ENCODE assay signal across 20 cellular contexts in genomic region chr4:104616401-104616820, GRCh38.
DNase-seq lines count a peak whose midpoint lies in the region; ATAC-seq, FAIRE-seq and TF ChIP-seq lines count a peak whose summit lies in the region.
"Had no signal": no experiment of that assay in that cellular context is flagged by ENCODE, and none has a peak within 500 bp of the region (broad histone marks: within the 10 kb centered on the region; RNA-seq: fewer than 3 reads in every experiment).

No MANE protein-coding gene starts in this region.

- H3K27ac ChIP-seq in adrenal gland, result no peak overlapping the region
- peak overlapping the region in 2 of 4 donors; percentile 56 to 62 for H3K27ac ChIP-seq in gastroesophageal sphincter
- H3K27ac ChIP-seq in kidney (ENCODE audit: low read depth in 2 of 2, low read length in 2 of 2), result no peak overlapping the region
- H3K27ac ChIP-seq in colonic mucosa, result no peak overlapping the region
- H3K27ac ChIP-seq: body of pancreas, esophagus squamous epithelium, pancreas, WERI-Rb-1 had no signal

- H3K9ac ChIP-seq in kidney (ENCODE audit: low read length in 2 of 2) (no peak overlapping the region), colonic mucosa (ENCODE audit: low read depth in 2 of 2, low read length in 2 of 2) (no peak overlapping the region)

- no peak for TF ChIP-seq EP300 in gastroesophageal sphincter (IDR thresholded peaks at IDR 0.05)

- intact Hi-C loops in adrenal gland (cut with DNase I) (no loop called here), kidney (cut with DNase I) (no loop called here), sciatic nerve (cut with DNase I) (no loop called here), colonic mucosa (cut with DNase I) (no loop called here)

- H3K4me1 ChIP-seq in adrenal gland (replicated peaks in 1 of 2), result no peaks in the 10 kb centered on the region
- H3K4me1 ChIP-seq in gastroesophageal sphincter, result peaks cover 0 to 17% (median 0%) of the 10 kb centered on the region in 3 donors
- H3K4me1 ChIP-seq in kidney (ENCODE audit: control insufficient read depth in 1 of 2, insufficient read depth in 1 of 2, low read depth in 1 of 2, low read length in 2 of 2), result no peaks in the 10 kb centered on the region
- H3K4me1 ChIP-seq in colonic mucosa, result no peaks in the 10 kb centered on the region
- H3K4me1 ChIP-seq: body of pancreas, esophagus squamous epithelium, pancreas had no signal

- WGBS in adrenal gland, 4 donors, result 44 to 70% (median 50%) methylated on average over 5 to 6 of the region's 6 CpGs
- 28 to 34% methylated on average over 5 to 6 of the region's 6 CpGs for WGBS in gastroesophageal sphincter (ENCODE audit: low coverage in 1 of 2), 2 donors

- TF ChIP-seq CTCF in adrenal gland (IDR thresholded peaks at IDR 0.05), result no peak
- no peak for TF ChIP-seq CTCF in gastroesophageal sphincter (IDR thresholded peaks at IDR 0.05)
- no peak for TF ChIP-seq CTCF in kidney (IDR thresholded peaks at IDR 0.05; ENCODE audit: borderline replicate concordance, extremely low read depth, insufficient read depth)
- no peak for TF ChIP-seq CTCF in colonic mucosa (IDR thresholded peaks at IDR 0.05)

- no peak overlapping the region for H3K4me3 ChIP-seq in adrenal gland
- H3K4me3 ChIP-seq in gastroesophageal sphincter, result peak overlapping the region in 1 of 2 donors; percentile 9
- no peak overlapping the region for H3K4me3 ChIP-seq in kidney (ENCODE audit: low read length in 2 of 2)
- no peak overlapping the region for H3K4me3 ChIP-seq in colonic mucosa
- H3K4me3 ChIP-seq: body of pancreas, esophagus squamous epithelium, pancreas had no signal

- peak; percentile 48 for ATAC-seq in gastroesophageal sphincter
- peak; percentile 24 for ATAC-seq in sciatic nerve
- no peak for ATAC-seq in HG03354 (IDR thresholded peaks at IDR 0.05; ENCODE audit: poor library complexity, severe bottlenecking, unreplicated experiment)
- ATAC-seq: body of pancreas; stimulated activated naive B cell treated with anti-CD40 and anti-IgM and Interleukin-4, amounts not matched to agents 10 μg/mL and 1 μg/mL and 100 μg/mL, for 72 hours had no signal

- no peak for TF ChIP-seq POLR2A in adrenal gland (IDR thresholded peaks at IDR 0.05)
- TF ChIP-seq POLR2A in gastroesophageal sphincter (IDR thresholded peaks at IDR 0.05), result no peak

- H3K36me3 ChIP-seq in adrenal gland (replicated peaks in 1 of 2), result no peaks in the 10 kb centered on the region
- no peaks in the 10 kb centered on the region for H3K36me3 ChIP-seq in gastroesophageal sphincter
- no peaks in the 10 kb centered on the region for H3K36me3 ChIP-seq in kidney (ENCODE audit: control insufficient read depth in 1 of 2, insufficient read depth in 2 of 2, low read length in 2 of 2)
- H3K36me3 ChIP-seq in colonic mucosa, result no peaks in the 10 kb centered on the region
- H3K36me3 ChIP-seq: esophagus squamous epithelium, pancreas, WERI-Rb-1 had no signal

- FAIRE-seq in kidney (lab: Jason Lieb, UNC), result no peak
- FAIRE-seq: pancreas had no signal

- DNase-seq in adrenal gland (peak in 5 of 7 donors; percentile 3 to 53 (median 14)), kidney (peak; percentile 75), sciatic nerve (ENCODE audit: low spot score) (no peak), HUDEP-2 (lab: John Stamatoyannopoulos, UW; ENCODE audit: unreplicated experiment in 76 of 76) (no peak), colonic mucosa (no peak), DMS53 (lab: John Stamatoyannopoulos, UW) (no peak)
- DNase-seq: activated CD4-positive, alpha-beta memory T cell treated with anti-CD3 and anti-CD28 coated beads, Interleukin-2, amount 10 ng/mL, durations not matched to agents 7 days and 5 days; activated naive CD4-positive, alpha-beta T cell treated with anti-CD3 and anti-CD28 coated beads, Interleukin-2, amount 50 U/mL, for 16 hours; activated T-cell treated with anti-CD3 and anti-CD28 coated beads, Interleukin-2, amount 50 U/mL, for 24 hours; esophagus squamous epithelium; H7; Karpas-422; NCI-H226; SIG-M5; stimulated activated naive B cell treated with anti-CD40 and anti-IgM and Interleukin-4, amounts not matched to agents 10 μg/mL and 1 μg/mL and 100 μg/mL, for 72 hours; WERI-Rb-1 had no signal

- H3K27me3 ChIP-seq in adrenal gland, result no peaks in the 10 kb centered on the region
- no peaks in the 10 kb centered on the region for H3K27me3 ChIP-seq in gastroesophageal sphincter
- no peaks in the 10 kb centered on the region for H3K27me3 ChIP-seq in colonic mucosa
- H3K27me3 ChIP-seq: body of pancreas, esophagus squamous epithelium, pancreas had no signal

- no peaks in the 10 kb centered on the region for H3K9me3 ChIP-seq in adrenal gland (replicated peaks in 1 of 3)
- H3K9me3 ChIP-seq in gastroesophageal sphincter, result no peaks in the 10 kb centered on the region
- H3K9me3 ChIP-seq in kidney (ENCODE audit: control insufficient read depth in 1 of 2, low read length in 2 of 2), result peaks cover 0 to 4% of the 10 kb centered on the region in 2 donors
- no peaks in the 10 kb centered on the region for H3K9me3 ChIP-seq in colonic mucosa
- H3K9me3 ChIP-seq: body of pancreas, esophagus squamous epithelium had no signal

Comparison
In these comparisons a context has a peak if more than half of its experiments do, and no peak if none do; other contexts are left out.
1. DNase-seq: peak in adrenal gland (5 of 7) and kidney (single experiment); none in sciatic nerve (single experiment), HUDEP-2 (0 of 76), colonic mucosa (single experiment) and DMS53 (single experiment).